In genomic region chr2:42393320-42393719, GRCh38 we compare ENCODE assay signal across 2 cellular contexts.
TF ChIP-seq lines count a peak whose summit lies in the region.

No MANE protein-coding gene starts in this region.

TF ChIP-seq in K562, 482 proteins besides CTCF, POLR2A, EP300 and RAD21:
- TF ChIP-seq RBM25 (IDR thresholded peaks at IDR 0.05; ENCODE audit: low read depth, low read length, severe bottlenecking) = peak; percentile 39
TF ChIP-seq in K562: peak in this region for 1; not testable (repeated sequence) for 481.

TF ChIP-seq in HepG2, 621 proteins besides CTCF, POLR2A, EP300 and RAD21:
- TF ChIP-seq ZNF770 (CRISPR knock-in tag; IDR thresholded peaks at IDR 0.05) (peak; percentile 70), ZNF121 (CRISPR knock-in tag; IDR thresholded peaks at IDR 0.05) (peak; percentile 84)
